12 cellular contexts compared by ENCODE assay signal in the genomic region with DNA sequence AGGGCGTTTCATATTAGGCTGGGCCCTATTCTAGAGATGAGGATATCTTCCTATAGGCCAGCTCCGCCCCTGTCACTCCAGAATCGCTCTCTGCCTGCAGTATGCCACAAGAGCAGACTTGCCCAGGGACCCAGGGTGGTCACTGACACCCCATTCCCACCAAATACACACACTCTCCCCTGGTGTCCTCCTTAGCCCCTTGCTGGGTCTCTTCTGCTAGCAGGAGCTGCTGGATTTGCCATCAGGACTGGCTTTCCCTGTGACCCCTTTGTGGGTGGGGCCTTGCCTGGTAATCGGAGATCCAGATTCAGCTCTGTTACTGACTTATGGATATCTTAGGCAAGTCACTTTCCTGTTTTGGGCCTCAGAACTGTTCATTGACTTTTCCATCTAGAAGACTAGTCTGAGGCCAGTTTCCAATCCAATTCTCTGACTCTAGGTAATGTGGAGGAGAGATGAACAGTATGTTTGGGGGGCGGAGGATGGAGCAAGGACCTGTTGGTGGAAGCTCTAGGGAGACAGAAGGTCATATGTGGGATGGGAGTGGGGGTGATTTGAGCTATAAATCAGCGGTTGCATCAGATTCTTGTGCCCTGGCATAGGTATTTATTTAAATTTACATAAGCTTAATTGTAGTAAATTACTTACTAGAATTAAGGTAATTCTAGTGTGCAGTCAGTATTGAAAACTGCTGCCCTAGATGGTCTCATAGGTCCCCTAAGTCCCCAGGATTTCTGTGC. TPM values are rescaled to one million over a fixed set of nuclear protein-coding genes. Genes with fewer than 3 reads are reported as not detected.
DNase-seq lines count a peak whose midpoint lies in the region; ATAC-seq and TF ChIP-seq lines count a peak whose summit lies in the region.
"Had no signal": no experiment of that assay in that cellular context is flagged by ENCODE, and none has a peak within 500 bp of the region (broad histone marks: within the 10 kb centered on the region; RNA-seq: fewer than 3 reads in every experiment).

No MANE protein-coding gene starts in this region.

- peak overlapping the region; percentile 95 to 97 for H3K4me3 Mint-ChIP-seq in activated T-cell treated with anti-CD3 and anti-CD28 coated beads, Interleukin-2, amount 50 U/mL, for 72 hours
- no peak overlapping the region for H3K4me3 Mint-ChIP-seq in activated T-cell treated with anti-CD3 and anti-CD28 coated beads, Interleukin-2, amount 50 U/mL, for 24 hours
- peak overlapping the region; percentile 2 for H3K4me3 Mint-ChIP-seq in activated CD4-positive, alpha-beta memory T cell treated with anti-CD3 and anti-CD28 coated beads for 36 hours

- intact Hi-C loops in activated CD4-positive, alpha-beta memory T cell treated with anti-CD3 and anti-CD28 coated beads for 36 hours (cut with micrococcal nuclease): loop anchor here (5.0 kb wide), 1 partner anchor 54 kb away; no protein-coding TSS in a partner anchor

- no peak overlapping the region for H3K9ac ChIP-seq in smooth muscle cell (ENCODE audit: low read depth)

- H4K20me1 ChIP-seq in hepatocyte (ENCODE audit: insufficient read depth, poor library complexity, severe bottlenecking) (no peaks in the 10 kb centered on the region), smooth muscle cell (ENCODE audit: low read depth) (peaks cover 3% of the 10 kb centered on the region)

- H3K9me2 ChIP-seq in hepatocyte (replicated peaks; ENCODE audit: insufficient read depth): no peaks in the 10 kb centered on the region

- no peak for DNase-seq in activated T-cell treated with anti-CD3 and anti-CD28 coated beads, Interleukin-2, amount 50 U/mL, for 72 hours
- DNase-seq in activated T-cell treated with anti-CD3 and anti-CD28 coated beads, Interleukin-2, amount 50 U/mL, for 24 hours: no peak
- DNase-seq in activated CD4-positive, alpha-beta memory T cell treated with anti-CD3 and anti-CD28 coated beads for 36 hours: no peak
- DNase-seq in hepatocyte (ENCODE audit: low spot score) (no peak), smooth muscle cell (lab: John Stamatoyannopoulos, UW; ENCODE audit: unreplicated experiment) (no peak), COLO829 (ENCODE audit: low spot score) (no peak)
- DNase-seq: left ventricle myocardium superior, NCI-H2171 had no signal

- CTCF ChIA-PET in activated CD4-positive, alpha-beta memory T cell treated with anti-CD3 and anti-CD28 coated beads for 36 hours (lab: Charles Lee): interaction anchor here (0.8 to 1.2 kb wide), 2 partner anchors 11 to 177 kb away, joined by 3 read pairs; no protein-coding TSS in a partner anchor

- H3K9me3 Mint-ChIP-seq in activated T-cell treated with anti-CD3 and anti-CD28 coated beads, Interleukin-2, amount 50 U/mL, for 72 hours: no peaks in the 10 kb centered on the region
- no peaks in the 10 kb centered on the region for H3K9me3 Mint-ChIP-seq in activated T-cell treated with anti-CD3 and anti-CD28 coated beads, Interleukin-2, amount 50 U/mL, for 24 hours
- no peaks in the 10 kb centered on the region for H3K9me3 Mint-ChIP-seq in activated CD4-positive, alpha-beta memory T cell treated with anti-CD3 and anti-CD28 coated beads for 36 hours

- H3K27ac Mint-ChIP-seq in activated T-cell treated with anti-CD3 and anti-CD28 coated beads, Interleukin-2, amount 50 U/mL, for 72 hours: no peak overlapping the region
- H3K27ac Mint-ChIP-seq in activated T-cell treated with anti-CD3 and anti-CD28 coated beads, Interleukin-2, amount 50 U/mL, for 24 hours: no peak overlapping the region
- no peak overlapping the region for H3K27ac Mint-ChIP-seq in activated CD4-positive, alpha-beta memory T cell treated with anti-CD3 and anti-CD28 coated beads for 36 hours

- 81% methylated on average over 6 of the region's 6 CpGs for WGBS in hepatocyte (ENCODE audit: low lambda C conversion rate, missing lambda C conversion rate)
- 69% methylated on average over 6 of the region's 6 CpGs for WGBS in smooth muscle cell (ENCODE audit: low lambda C conversion rate)

- ATAC-seq in activated T-cell treated with anti-CD3 and anti-CD28 coated beads, Interleukin-2, amount 50 U/mL, for 72 hours (replicated peaks in 1 of 2): no peak
- ATAC-seq in HG02798 (IDR thresholded peaks at IDR 0.05; ENCODE audit: poor library complexity, unreplicated experiment) (no peak), HG03439 (IDR thresholded peaks at IDR 0.05; ENCODE audit: unreplicated experiment) (no peak)

- TF ChIP-seq CTCF in hepatocyte (IDR thresholded peaks at IDR 0.05; ENCODE audit: poor library complexity) (no peak), smooth muscle cell (IDR thresholded peaks at IDR 0.05; ENCODE audit: borderline replicate concordance, insufficient read depth, poor library complexity, severe bottlenecking) (no peak)

- no peaks in the 10 kb centered on the region for H3K9me3 ChIP-seq in hepatocyte (ENCODE audit: low read depth)
- no peaks in the 10 kb centered on the region for H3K9me3 ChIP-seq in smooth muscle cell (replicated peaks; ENCODE audit: low read depth)

- H3K79me2 ChIP-seq in hepatocyte (peaks cover 29% of the 10 kb centered on the region), smooth muscle cell (ENCODE audit: low read depth) (peaks cover 62% of the 10 kb centered on the region)

- H3K36me3 ChIP-seq in hepatocyte (replicated peaks; ENCODE audit: insufficient read depth, low read depth): no peaks in the 10 kb centered on the region
- H3K36me3 ChIP-seq in smooth muscle cell (ENCODE audit: low read depth): no peaks in the 10 kb centered on the region

- POLR2A ChIA-PET in activated CD4-positive, alpha-beta memory T cell treated with anti-CD3 and anti-CD28 coated beads for 36 hours (lab: Charles Lee): no interaction called here

- H3K27ac ChIP-seq in hepatocyte (no peak overlapping the region), smooth muscle cell (ENCODE audit: low read depth) (no peak overlapping the region)

- H3K27me3 Mint-ChIP-seq in activated T-cell treated with anti-CD3 and anti-CD28 coated beads, Interleukin-2, amount 50 U/mL, for 72 hours (ENCODE audit: low read depth): peaks cover 11% of the 10 kb centered on the region
- H3K27me3 Mint-ChIP-seq in activated T-cell treated with anti-CD3 and anti-CD28 coated beads, Interleukin-2, amount 50 U/mL, for 24 hours: peaks cover 5% of the 10 kb centered on the region
- H3K27me3 Mint-ChIP-seq in activated CD4-positive, alpha-beta memory T cell treated with anti-CD3 and anti-CD28 coated beads for 36 hours: no peaks in the 10 kb centered on the region

- H3K4me3 ChIP-seq in hepatocyte (no peak overlapping the region), smooth muscle cell (peak overlapping the region; percentile 90)

- H3K4me2 ChIP-seq in hepatocyte: peak overlapping the region; percentile 95
- peak overlapping the region; percentile 99 for H3K4me2 ChIP-seq in smooth muscle cell

- H2AFZ ChIP-seq in hepatocyte (no peak overlapping the region), smooth muscle cell (ENCODE audit: low read depth) (no peak overlapping the region)

- H3K27me3 ChIP-seq in hepatocyte (no peaks in the 10 kb centered on the region), smooth muscle cell (ENCODE audit: low read depth) (no peaks in the 10 kb centered on the region)

- peaks cover 8% of the 10 kb centered on the region for H3K4me1 ChIP-seq in hepatocyte (ENCODE audit: insufficient read depth)
- peaks cover 15% of the 10 kb centered on the region for H3K4me1 ChIP-seq in smooth muscle cell (ENCODE audit: low read depth)

- H3K36me3 Mint-ChIP-seq in activated T-cell treated with anti-CD3 and anti-CD28 coated beads, Interleukin-2, amount 50 U/mL, for 72 hours (ENCODE audit: insufficient read depth in 2 of 2): no peaks in the 10 kb centered on the region
- H3K36me3 Mint-ChIP-seq in activated T-cell treated with anti-CD3 and anti-CD28 coated beads, Interleukin-2, amount 50 U/mL, for 24 hours (ENCODE audit: low read depth): no peaks in the 10 kb centered on the region
- no peaks in the 10 kb centered on the region for H3K36me3 Mint-ChIP-seq in activated CD4-positive, alpha-beta memory T cell treated with anti-CD3 and anti-CD28 coated beads for 36 hours

- H3F3A ChIP-seq in smooth muscle cell (ENCODE audit: low read depth): peaks cover 9% of the 10 kb centered on the region

- peaks cover 30% of the 10 kb centered on the region for H3K4me1 Mint-ChIP-seq in activated T-cell treated with anti-CD3 and anti-CD28 coated beads, Interleukin-2, amount 50 U/mL, for 72 hours (ENCODE audit: low read depth)
- peaks cover 23% of the 10 kb centered on the region for H3K4me1 Mint-ChIP-seq in activated T-cell treated with anti-CD3 and anti-CD28 coated beads, Interleukin-2, amount 50 U/mL, for 24 hours (ENCODE audit: low read depth)
- H3K4me1 Mint-ChIP-seq in activated CD4-positive, alpha-beta memory T cell treated with anti-CD3 and anti-CD28 coated beads for 36 hours (ENCODE audit: low read depth): peaks cover 18% of the 10 kb centered on the region

RNA-seq across cellular contexts. Expression of a gene that starts 1.6 kb away (rescaled TPM):
- 1 to 10 TPM; 1.5 to 1.8 TPM for total RNA-seq in activated T-cell treated with anti-CD3 and anti-CD28 coated beads, Interleukin-2, amount 50 U/mL, for 72 hours
- total RNA-seq in activated CD4-positive, alpha-beta memory T cell treated with anti-CD3 and anti-CD28 coated beads for 36 hours: 1 to 10 TPM; 2.5 to 3.1 TPM
- total RNA-seq in hepatocyte: 25.8 and 29.0 TPM in 2 replicates
- polyA plus RNA-seq in hepatocyte: 58.5 and 66.4 TPM in 2 replicates
- total RNA-seq in smooth muscle cell: 113 and 145 TPM in 2 replicates
- polyA plus RNA-seq in smooth muscle cell: 144 and 249 TPM in 2 replicates

RNA-seq across cellular contexts. Expression of a gene that starts 36.1 kb away (rescaled TPM):
- not detected for total RNA-seq in activated T-cell treated with anti-CD3 and anti-CD28 coated beads, Interleukin-2, amount 50 U/mL, for 72 hours
- total RNA-seq in activated CD4-positive, alpha-beta memory T cell treated with anti-CD3 and anti-CD28 coated beads for 36 hours: not detected
- total RNA-seq in hepatocyte (0.07 TPM in 1 of 2 replicates, not detected in the other), smooth muscle cell (not detected in 2 replicates)
- polyA plus RNA-seq in hepatocyte (0.63 TPM in 1 of 2 replicates, not detected in the other), smooth muscle cell (0.13 and 0.43 TPM in 2 replicates)
- total RNA-seq: left ventricle myocardium superior, OCI-LY7 had no signal
- polyA plus RNA-seq: AG04450 had no signal
